12 cellular contexts compared by ENCODE assay signal in the genomic region with DNA sequence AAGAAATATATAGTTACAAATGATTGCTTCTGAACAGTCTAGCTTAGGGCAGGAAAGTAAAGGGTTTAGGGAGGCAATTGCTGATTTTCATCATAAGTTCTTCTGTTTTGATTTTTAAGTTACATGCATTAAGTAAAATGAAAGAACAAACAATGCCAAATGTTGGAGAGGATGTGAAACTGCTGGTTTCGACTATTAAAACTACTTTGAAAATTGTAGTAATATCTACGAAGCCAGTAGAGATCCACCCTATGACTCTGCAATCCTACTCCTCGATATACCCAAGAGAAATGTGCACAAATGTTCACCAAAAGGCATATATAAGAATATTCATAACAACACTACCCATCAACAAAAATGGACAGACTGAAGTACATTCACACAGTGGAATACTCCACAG. TPM values are rescaled to one million over a fixed set of nuclear protein-coding genes. Genes with fewer than 3 reads are reported as not detected.
DNase-seq lines count a peak whose midpoint lies in the region; ATAC-seq and TF ChIP-seq lines count a peak whose summit lies in the region.
"Had no signal": no experiment of that assay in that cellular context is flagged by ENCODE, and none has a peak within 500 bp of the region (broad histone marks: within the 10 kb centered on the region; RNA-seq: fewer than 3 reads in every experiment).

No MANE protein-coding gene starts in this region.

- in situ Hi-C loops in mammary epithelial cell (cut with MboI; ENCODE audit: low sequenced_read_pairs in 2 of 2), result no loop called here

- ATAC-seq in GM19351 (IDR thresholded peaks at IDR 0.05; ENCODE audit: unreplicated experiment), result peak; percentile 92
- ATAC-seq in HG02763 (IDR thresholded peaks at IDR 0.05; ENCODE audit: unreplicated experiment), result peak; percentile 59
- ATAC-seq in HG03558 (IDR thresholded peaks at IDR 0.05; ENCODE audit: extremely low read depth, unreplicated experiment), result peak; percentile 64

- no peak overlapping the region for H3K27ac ChIP-seq in mammary epithelial cell (ENCODE audit: insufficient read depth, low read depth, low read length)
- no peak overlapping the region for H3K27ac ChIP-seq in Peyer's patch

- peaks cover 72% of the 10 kb centered on the region for H3K4me1 Mint-ChIP-seq in CD14-positive monocyte

- peaks cover 96% of the 10 kb centered on the region for H3K79me2 ChIP-seq in mammary epithelial cell (ENCODE audit: insufficient read depth, low read length)

- H3K27me3 ChIP-seq in mammary epithelial cell (ENCODE audit: insufficient read depth, low read length), result no peaks in the 10 kb centered on the region
- no peaks in the 10 kb centered on the region for H3K27me3 ChIP-seq in Peyer's patch

- no peaks in the 10 kb centered on the region for H3K9me3 Mint-ChIP-seq in CD14-positive monocyte

- peak overlapping the region; percentile 69 to 85 for H3K4me3 Mint-ChIP-seq in CD14-positive monocyte

- H3K27ac Mint-ChIP-seq in CD14-positive monocyte, result peak overlapping the region; percentile 75 to 94 (median 89)

- H3K4me1 ChIP-seq in mammary epithelial cell (ENCODE audit: insufficient read depth, low read length), result no peaks in the 10 kb centered on the region
- H3K4me1 ChIP-seq in Peyer's patch, result peaks cover 0 to 36% (median 0%) of the 10 kb centered on the region in 4 donors

- no TSS peak for BruUV-seq in mammary epithelial cell (replicated peaks; lab: Mats Ljungman, UMichigan)

- no peak overlapping the region for H2AFZ ChIP-seq in mammary epithelial cell (ENCODE audit: low read depth, low read length)

- no peaks in the 10 kb centered on the region for H4K20me1 ChIP-seq in mammary epithelial cell (ENCODE audit: insufficient read depth, low read length)

- no peak for TF ChIP-seq POLR2A in Peyer's patch (IDR thresholded peaks at IDR 0.05)

- 100% methylated on average over 3 of the region's 3 CpGs for WGBS in mammary epithelial cell (ENCODE audit: low coverage, missing lambda C conversion rate)

- intact Hi-C loops in CD14-positive monocyte (cut with micrococcal nuclease), result no loop called here
- intact Hi-C loops in mammary epithelial cell (cut with micrococcal nuclease), result no loop called here

- no peak for DNase-seq in CD14-positive monocyte (ENCODE audit: low spot score)
- DNase-seq in mammary epithelial cell, result no peak
- no peak for DNase-seq in NCI-H2029 treated with DMSO at 0.1 percent for 48 hours (lab: John Stamatoyannopoulos, UW)
- DNase-seq in stimulated activated naive CD4-positive, alpha-beta T cell (lab: John Stamatoyannopoulos, UW), result no peak
- DNase-seq in Peyer's patch, result no peak
- DNase-seq: NCI-H526 treated with DMSO at 0.1 percent for 48 hours, T-helper 1 cell had no signal

- H3K4me2 ChIP-seq in mammary epithelial cell (ENCODE audit: insufficient read depth, low read depth, low read length), result no peak overlapping the region
- H3K4me2 ChIP-seq: smooth muscle cell had no signal

- H3K27me3 Mint-ChIP-seq in CD14-positive monocyte (ENCODE audit: low read depth in 3 of 3), result no peaks in the 10 kb centered on the region

- H3K9ac ChIP-seq in mammary epithelial cell (ENCODE audit: insufficient read depth, low read length), result no peak overlapping the region

- TF ChIP-seq CTCF in CD14-positive monocyte (IDR thresholded peaks at IDR 0.05) (no peak), mammary epithelial cell (conservative IDR thresholded peaks at IDR 0.05 in 1 of 2, IDR thresholded peaks at IDR 0.05 in 1 of 2; ENCODE audit: extremely low read depth in 1 of 2, insufficient read depth in 1 of 2, low read depth in 1 of 2, low read length in 2 of 2) (no peak), Peyer's patch (IDR thresholded peaks at IDR 0.05) (no peak)

- H3K4me3 ChIP-seq in mammary epithelial cell (replicated peaks in 1 of 3; ENCODE audit: insufficient read depth in 1 of 3, low read depth in 2 of 3, low read length in 3 of 3) (no peak overlapping the region), Peyer's patch (no peak overlapping the region)
- H3K4me3 ChIP-seq: HAP-1, smooth muscle cell had no signal

- H3K36me3 ChIP-seq in mammary epithelial cell (ENCODE audit: insufficient read depth, low read length) (no peaks in the 10 kb centered on the region), Peyer's patch (no peaks in the 10 kb centered on the region)
- H3K36me3 ChIP-seq: HAP-1 had no signal

- no peaks in the 10 kb centered on the region for H3K9me3 ChIP-seq in mammary epithelial cell (replicated peaks; ENCODE audit: insufficient read depth, low read length)
- no peaks in the 10 kb centered on the region for H3K9me3 ChIP-seq in Peyer's patch
- H3K9me3 ChIP-seq: HAP-1 had no signal

- CTCF ChIA-PET in mammary epithelial cell (lab: Charles Lee; ENCODE audit: low non-redundant PET), result no interaction called here

- dilution Hi-C loops in mammary epithelial cell (cut with HindIII; ENCODE audit: low sequenced_read_pairs), result no loop called here

- H3K36me3 Mint-ChIP-seq in CD14-positive monocyte, result peaks cover 3 to 4% of the 10 kb centered on the region in 2 donors

RNA-seq across cellular contexts. Expression of gene PDZD8, which starts 24.3 kb away (rescaled TPM):
- polyA plus RNA-seq in CD14-positive monocyte (1 to 10 TPM; 4.6 to 9.0 TPM), mammary epithelial cell (32.8 TPM)
- total RNA-seq in mammary epithelial cell (10 to 100 TPM; 48.6 to 63.0 TPM), Peyer's patch (10 to 100 TPM; 50.3 to 91.4 (median 72.0) TPM)
- polyA minus RNA-seq in mammary epithelial cell, result 95.5 TPM
